In genomic region chr19:14482112-14482941, GRCh38 we compare ENCODE assay signal across 1 cellular context.
TF ChIP-seq lines count a peak whose summit lies in the region.

No MANE protein-coding gene starts in this region.

TF ChIP-seq in K562, 482 proteins besides CTCF, POLR2A, EP300 and RAD21:
- TF ChIP-seq SIX5 (IDR thresholded peaks at IDR 0.05; ENCODE audit: borderline replicate concordance in 1 of 2, insufficient read depth in 1 of 2, low read depth in 1 of 2, low read length in 2 of 2), result no peak
- no peak for TF ChIP-seq GABPA (tag; conservative IDR thresholded peaks at IDR 0.05; ENCODE audit: low read depth)
- no peak for TF ChIP-seq TEAD1 (CRISPR knock-in tag; IDR thresholded peaks at IDR 0.05)
- TF ChIP-seq TGIF2 (CRISPR knock-in tag; IDR thresholded peaks at IDR 0.05), result no peak
- TF ChIP-seq NFE2 (IDR thresholded peaks at IDR 0.05; ENCODE audit: low read depth), result no peak
- TF ChIP-seq ZNF830 (CRISPR knock-in tag; IDR thresholded peaks at IDR 0.05), result no peak
- TF ChIP-seq, protein P1, sequence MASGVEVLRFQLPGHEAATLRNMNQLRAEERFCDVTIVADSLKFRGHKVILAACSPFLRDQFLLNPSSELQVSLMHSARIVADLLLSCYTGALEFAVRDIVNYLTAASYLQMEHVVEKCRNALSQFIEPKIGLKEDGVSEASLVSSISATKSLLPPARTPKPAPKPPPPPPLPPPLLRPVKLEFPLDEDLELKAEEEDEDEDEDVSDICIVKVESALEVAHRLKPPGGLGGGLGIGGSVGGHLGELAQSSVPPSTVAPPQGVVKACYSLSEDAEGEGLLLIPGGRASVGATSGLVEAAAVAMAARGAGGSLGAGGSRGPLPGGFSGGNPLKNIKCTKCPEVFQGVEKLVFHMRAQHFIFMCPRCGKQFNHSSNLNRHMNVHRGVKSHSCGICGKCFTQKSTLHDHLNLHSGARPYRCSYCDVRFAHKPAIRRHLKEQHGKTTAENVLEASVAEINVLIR (CRISPR knock-in tag; IDR thresholded peaks at IDR 0.05), result no peak
- 0 out of 2 replicates have a peak, but pooled peaks have one; percentile 57 for TF ChIP-seq ZNF143 (CRISPR knock-in tag; IDR thresholded peaks at IDR 0.05)
- TF ChIP-seq CTBP1 (IDR thresholded peaks at IDR 0.05; ENCODE audit: borderline replicate concordance), result 0 out of 2 replicates have a peak, but pooled peaks have one; percentile 15
- TF ChIP-seq CREB3L1 (IDR thresholded peaks at IDR 0.05; ENCODE audit: borderline replicate concordance, low read depth), result no peak
- no peak for TF ChIP-seq ELF1 (tag; IDR thresholded peaks at IDR 0.05)
- peak; percentile 70 for TF ChIP-seq CEBPB (tag; IDR thresholded peaks at IDR 0.05)
- no peak for TF ChIP-seq MAFG (tag; conservative IDR thresholded peaks at IDR 0.05)
- TF ChIP-seq BRCA1 (IDR thresholded peaks at IDR 0.05), result no peak
- TF ChIP-seq BRCA1 (CRISPR knock-in tag; IDR thresholded peaks at IDR 0.05), result no peak
- no peak for TF ChIP-seq PHF8 (IDR thresholded peaks at IDR 0.05; ENCODE audit: borderline replicate concordance, low read length)
- TF ChIP-seq AFF1 (IDR thresholded peaks at IDR 0.05; ENCODE audit: low read depth in 1 of 2, partially characterized antibody in 2 of 2), result peak in 1 of 2 experiments; percentile 91
- TF ChIP-seq MTA2 (IDR thresholded peaks at IDR 0.05; ENCODE audit: low read depth), result no peak
- no peak for TF ChIP-seq MCM2 (IDR thresholded peaks at IDR 0.05; ENCODE audit: low read depth)
- no peak for TF ChIP-seq NFIX (CRISPR knock-in tag; IDR thresholded peaks at IDR 0.05; ENCODE audit: low read depth)
- no peak for TF ChIP-seq ILF3 (IDR thresholded peaks at IDR 0.05; ENCODE audit: borderline replicate concordance)
- TF ChIP-seq ZNF3 (CRISPR knock-in tag; IDR thresholded peaks at IDR 0.05), result no peak
- TF ChIP-seq RHOXF2B (CRISPR knock-in tag; conservative IDR thresholded peaks at IDR 0.05), result no peak
